ENCODE assay signal across 9 cellular contexts in the genomic region with DNA sequence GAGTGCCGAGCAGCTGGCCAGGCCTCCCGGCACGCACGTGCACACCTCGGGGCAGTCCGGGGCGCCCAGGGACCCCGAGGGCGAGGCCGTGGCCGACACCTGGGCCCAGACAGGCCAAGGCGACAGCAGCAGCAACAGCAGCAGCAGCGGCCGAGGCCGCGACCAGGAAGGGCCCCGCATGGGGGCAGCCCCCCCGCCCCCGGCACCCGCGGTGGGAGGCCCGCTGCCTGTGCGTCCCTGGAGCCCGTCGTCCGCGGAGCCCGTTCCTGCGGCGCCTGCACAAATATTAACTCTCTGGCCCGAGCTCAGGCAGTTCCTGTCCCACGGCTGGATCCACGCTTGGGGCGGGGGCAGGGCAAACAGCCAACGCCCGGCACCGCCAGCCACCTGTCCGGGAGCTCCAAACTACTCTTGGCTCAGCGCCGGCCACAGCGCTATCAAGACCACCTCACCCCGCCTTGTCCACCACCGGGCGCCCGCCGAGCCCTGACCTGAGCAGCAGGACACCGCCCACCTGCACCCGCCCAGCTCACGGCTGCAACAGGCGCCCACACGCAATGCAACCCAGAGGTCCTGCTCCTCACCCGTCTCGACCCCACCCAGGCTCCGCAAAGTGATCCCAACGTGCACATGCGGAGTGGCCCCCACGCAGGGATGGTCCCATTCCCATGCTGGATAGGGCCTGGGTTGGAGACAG. TPM values are rescaled to one million over a fixed set of nuclear protein-coding genes. Genes with fewer than 3 reads are reported as not detected.
A peak's percentile ranks its signal among the peaks of the same experiment; 100 is the strongest.
DNase-seq lines count a peak whose midpoint lies in the region; ATAC-seq and TF ChIP-seq lines count a peak whose summit lies in the region.
"Had no signal": no experiment of that assay in that cellular context is flagged by ENCODE, and none has a peak within 500 bp of the region (broad histone marks: within the 10 kb centered on the region; RNA-seq: fewer than 3 reads in every experiment).

A gene with protein sequence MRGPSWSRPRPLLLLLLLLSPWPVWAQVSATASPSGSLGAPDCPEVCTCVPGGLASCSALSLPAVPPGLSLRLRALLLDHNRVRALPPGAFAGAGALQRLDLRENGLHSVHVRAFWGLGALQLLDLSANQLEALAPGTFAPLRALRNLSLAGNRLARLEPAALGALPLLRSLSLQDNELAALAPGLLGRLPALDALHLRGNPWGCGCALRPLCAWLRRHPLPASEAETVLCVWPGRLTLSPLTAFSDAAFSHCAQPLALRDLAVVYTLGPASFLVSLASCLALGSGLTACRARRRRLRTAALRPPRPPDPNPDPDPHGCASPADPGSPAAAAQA (minus strand): TSS at position 288 of the 697 bp plus-strand sequence. CDS start 108 bp downstream, at position 180.

- H3K9me2 ChIP-seq in OCI-LY7 (ENCODE audit: insufficient read depth, low read length): no peaks in the 10 kb centered on the region

- H3K18ac ChIP-seq in trophoblast cell (ENCODE audit: low read length): no peak within 1 kb of the TSS

- no peak within 1 kb of the TSS for H3K14ac ChIP-seq in trophoblast cell (ENCODE audit: low read length)

- peak within 1 kb of the TSS; percentile 26 for H3K4me3 ChIP-seq in OCI-LY7 (ENCODE audit: low read depth, low read length, poor library complexity, severe bottlenecking)
- H3K4me3 ChIP-seq in esophagus muscularis mucosa: peak within 1 kb of the TSS; percentile 42 to 54 (median 45)
- peak within 1 kb of the TSS; percentile 52 for H3K4me3 ChIP-seq in trophoblast cell (ENCODE audit: low read depth, low read length)

- no TSS peak for BruUV-seq in OCI-LY7 (replicated peaks; lab: Mats Ljungman, UMichigan)

- H2BK5ac ChIP-seq in trophoblast cell (ENCODE audit: low read depth, low read length, poor library complexity): no peak within 1 kb of the TSS

- CTCF ChIA-PET in OCI-LY7 (lab: Charles Lee; ENCODE audit: unreplicated experiment): no interaction called here

- no peak for TF ChIP-seq EP300 in esophagus muscularis mucosa (IDR thresholded peaks at IDR 0.05)

- H3K23ac ChIP-seq in trophoblast cell (ENCODE audit: low read length): no peak within 1 kb of the TSS

- H3K4me1 ChIP-seq in ES-I3 (ENCODE audit: insufficient read depth, low read length) (no peaks in the 10 kb centered on the region), OCI-LY7 (ENCODE audit: insufficient read depth, low read length, poor library complexity, severe bottlenecking) (peaks cover 4% of the 10 kb centered on the region), esophagus muscularis mucosa (peaks cover 27 to 40% (median 31%) of the 10 kb centered on the region in 4 donors), trophoblast cell (ENCODE audit: control insufficient read depth in 1 of 2, insufficient read depth in 2 of 2, low read length in 2 of 2) (peaks cover 0 to 11% of the 10 kb centered on the region in 2 experiments)

- WGBS in esophagus muscularis mucosa: 35% methylated on average over 4 of the region's 57 CpGs
- no CpG with 5 or more reads among the region's 57 CpGs for WGBS in trophoblast cell (ENCODE audit: extremely low coverage, insufficient coverage, insufficient read length)

- no peak within 1 kb of the TSS for H2AK5ac ChIP-seq in trophoblast cell (ENCODE audit: low read length)

- no peak within 1 kb of the TSS for H4K12ac ChIP-seq in trophoblast cell (ENCODE audit: low read depth, low read length)

- ATAC-seq in HG03439 (IDR thresholded peaks at IDR 0.05; ENCODE audit: unreplicated experiment): no peak
- no peak for ATAC-seq in HG02973 (IDR thresholded peaks at IDR 0.05; ENCODE audit: unreplicated experiment)

- H2BK120ac ChIP-seq in trophoblast cell (ENCODE audit: insufficient read depth, low read length, poor library complexity): no peak within 1 kb of the TSS

- H2AFZ ChIP-seq in OCI-LY7 (ENCODE audit: low read length): no peak within 1 kb of the TSS
- no peak within 1 kb of the TSS for H2AFZ ChIP-seq in trophoblast cell (ENCODE audit: insufficient read depth, low read length, poor library complexity)

- H3K9ac ChIP-seq in ES-I3 (ENCODE audit: low read depth, low read length) (peak within 1 kb of the TSS; percentile 29), trophoblast cell (ENCODE audit: low read length) (no peak within 1 kb of the TSS)

- H3K27me3 ChIP-seq in esophagus muscularis mucosa: peaks cover 6 to 93% (median 57%) of the 10 kb centered on the region in 4 donors
- peaks cover 52% of the 10 kb centered on the region for H3K27me3 ChIP-seq in trophoblast cell (ENCODE audit: insufficient read depth, low read length)

- intact Hi-C loops in OCI-LY7 (cut with micrococcal nuclease; ENCODE audit: unreplicated experiment): no loop called here
- intact Hi-C loops in esophagus muscularis mucosa (cut with DNase I): no loop called here

- H3K4ac ChIP-seq in trophoblast cell (ENCODE audit: low read depth, low read length): no peak within 1 kb of the TSS

- H4K91ac ChIP-seq in trophoblast cell (ENCODE audit: low read depth, low read length): no peak within 1 kb of the TSS

- no peak within 1 kb of the TSS for H3K27ac ChIP-seq in OCI-LY7 (ENCODE audit: low read depth, low read length, poor library complexity, severe bottlenecking)
- H3K27ac ChIP-seq in esophagus muscularis mucosa (replicated peaks in 1 of 4): no peak within 1 kb of the TSS
- no peak within 1 kb of the TSS for H3K27ac ChIP-seq in trophoblast cell (ENCODE audit: low read depth, low read length)

- H3K36me3 ChIP-seq in ES-I3 (ENCODE audit: insufficient read depth, low read length) (no peaks in the 10 kb centered on the region), OCI-LY7 (ENCODE audit: insufficient read depth, low read length) (no peaks in the 10 kb centered on the region), esophagus muscularis mucosa (no peaks in the 10 kb centered on the region), trophoblast cell (ENCODE audit: control insufficient read depth in 1 of 2, insufficient read depth in 2 of 2, low read length in 2 of 2) (no peaks in the 10 kb centered on the region)

- H2BK12ac ChIP-seq in trophoblast cell (ENCODE audit: low read length): no peak within 1 kb of the TSS

- H3K79me2 ChIP-seq in OCI-LY7 (ENCODE audit: insufficient read depth, low read depth, low read length) (no peaks in the 10 kb centered on the region), trophoblast cell (ENCODE audit: control insufficient read depth, insufficient read depth, low read length, poor library complexity) (no peaks in the 10 kb centered on the region)

- POLR2A ChIA-PET in OCI-LY7 (lab: Charles Lee): no interaction called here

- H3K79me1 ChIP-seq in trophoblast cell (ENCODE audit: low read length): no peaks in the 10 kb centered on the region

- H3K4me2 ChIP-seq in OCI-LY7 (ENCODE audit: low read length) (peak within 1 kb of the TSS; percentile 50), trophoblast cell (ENCODE audit: low read length) (peak within 1 kb of the TSS; percentile 65)

- TF ChIP-seq POLR2A in esophagus muscularis mucosa (IDR thresholded peaks at IDR 0.05; ENCODE audit: low read depth): no peak

- no peak within 1 kb of the TSS for H4K8ac ChIP-seq in trophoblast cell (ENCODE audit: low read depth, low read length)

- TF ChIP-seq CTCF in OCI-LY7 (conservative IDR thresholded peaks at IDR 0.05; ENCODE audit: low read length): no peak
- TF ChIP-seq CTCF in esophagus muscularis mucosa (IDR thresholded peaks at IDR 0.05): no peak

- H3K9me3 ChIP-seq in ES-I3 (ENCODE audit: control insufficient read depth, insufficient read depth, low read length): no peaks in the 10 kb centered on the region
- no peaks in the 10 kb centered on the region for H3K9me3 ChIP-seq in OCI-LY7 (ENCODE audit: low read length)
- no peaks in the 10 kb centered on the region for H3K9me3 ChIP-seq in esophagus muscularis mucosa
- H3K9me3 ChIP-seq in trophoblast cell (ENCODE audit: insufficient read depth, low read depth, low read length): peaks cover 6% of the 10 kb centered on the region

- no peak for DNase-seq in OCI-LY7 (ENCODE audit: low spot score)
- no peak for DNase-seq in esophagus muscularis mucosa (ENCODE audit: extremely low spot score)
- DNase-seq in trophoblast cell: no peak
- no peak for DNase-seq in H4 (ENCODE audit: low spot score)
- DNase-seq in activated CD4-positive, alpha-beta T cell treated with anti-CD3 and anti-CD28 coated beads, Interleukin-2, amount 50 U/mL, for 1 hour: no peak

- H4K20me1 ChIP-seq in OCI-LY7 (ENCODE audit: insufficient read depth, low read length): no peaks in the 10 kb centered on the region

RNA-seq across cellular contexts. Expression of the gene that starts here (rescaled TPM):
- 0.21 TPM in 1 of 2 replicates, not detected in the other for total RNA-seq in OCI-LY7 (2014; rRNA removed; shearing (Covaris generic))
- total RNA-seq in OCI-LY7 (2022) (not detected in 2 replicates), esophagus muscularis mucosa (not detected)
- not detected in 2 replicates for polyA plus RNA-seq in trophoblast cell (2013)
- 0.10 and 0.12 TPM in 2 replicates for total RNA-seq in H4 (2014; rRNA removed; shearing (Covaris generic))
- total RNA-seq: kidney epithelial cell had no signal
